ENCODE assay signal across 8 cellular contexts in genomic region chr14:104094709-104095425, GRCh38. TPM values are rescaled to one million over a fixed set of nuclear protein-coding genes. Genes with fewer than 3 reads are reported as not detected.
A peak's percentile ranks its signal among the peaks of the same experiment; 100 is the strongest.
DNase-seq lines count a peak whose midpoint lies in the region; ATAC-seq, FAIRE-seq and TF ChIP-seq lines count a peak whose summit lies in the region.

No MANE protein-coding gene starts in this region.

- no peak overlapping the region for H3K27ac ChIP-seq in gastroesophageal sphincter

- ATAC-seq in gastroesophageal sphincter, result no peak

- FAIRE-seq in RCC 7860 (lab: Jason Lieb, UNC), result no peak

- no peaks in the 10 kb centered on the region for H3K9me3 ChIP-seq in BE2C
- peaks cover 0 to 5% (median 0%) of the 10 kb centered on the region in 3 donors for H3K9me3 ChIP-seq in gastroesophageal sphincter

- no peak overlapping the region for H3K4me3 ChIP-seq in BE2C (ENCODE audit: low read depth, low read length)
- no peak overlapping the region for H3K4me3 ChIP-seq in gastroesophageal sphincter

- CTCF ChIA-PET in HEK293T (lab: Yijun Ruan, JAX), result interaction anchor here (0.5 kb wide), 1 partner anchor 235 kb away, joined by 5 read pairs; no protein-coding TSS in a partner anchor

- POLR2A ChIA-PET in HEK293T (lab: Yijun Ruan, JAX), result no interaction called here

- intact Hi-C loops in posterior vena cava (cut with DNase I), result loop anchor here in 1 of 2 donors (10.0 kb wide), 1 partner anchor 470 kb away; no protein-coding TSS in a partner anchor

- WGBS in gastroesophageal sphincter (ENCODE audit: low coverage in 1 of 2), 2 donors, result 0% methylated on average over 2 of the region's 35 CpGs; no CpG with 5 or more reads in 1 of the 2 donors

- TF ChIP-seq CTCF in BE2C (IDR thresholded peaks at IDR 0.05; ENCODE audit: low read depth, low read length), result peak; percentile 77
- peak in 3 of 4 experiments; percentile 47 to 85 (median 67) for TF ChIP-seq CTCF in gastroesophageal sphincter (IDR thresholded peaks at IDR 0.05)

- no peak for TF ChIP-seq EP300 in gastroesophageal sphincter (IDR thresholded peaks at IDR 0.05)

- TF ChIP-seq POLR2A in gastroesophageal sphincter (IDR thresholded peaks at IDR 0.05), result no peak

- H3K27me3 ChIP-seq in BE2C (no peaks in the 10 kb centered on the region), gastroesophageal sphincter (peaks cover 51% of the 10 kb centered on the region)

- H3K36me3 ChIP-seq in BE2C (no peaks in the 10 kb centered on the region), gastroesophageal sphincter (no peaks in the 10 kb centered on the region)

- H3K4me1 ChIP-seq in BE2C (peaks cover 13% of the 10 kb centered on the region), gastroesophageal sphincter (peaks cover 0 to 7% (median 0%) of the 10 kb centered on the region in 3 donors)

- DNase-seq in BE2C, result peak; percentile 83
- DNase-seq in HEK293T (ENCODE audit: extremely low spot score), result peak; percentile 91
- DNase-seq in RCC 7860 (ENCODE audit: low spot score), result peak; percentile 3
- peak; percentile 92 for DNase-seq in activated effector memory CD4-positive, alpha-beta T cell treated with anti-CD3 and anti-CD28 coated beads, Interleukin-2, amount 50 U/mL, for 16 hours
- DNase-seq in posterior vena cava (ENCODE audit: low spot score), result peak; percentile 90
- DNase-seq in NCI-H146 treated with DMSO at 0.1 percent for 48 hours (lab: John Stamatoyannopoulos, UW; ENCODE audit: unreplicated experiment), result no peak
- DNase-seq in cortex of kidney (lab: John Stamatoyannopoulos, UW), result no peak

TF ChIP-seq in HEK293T, 16 proteins besides CTCF, POLR2A, EP300 and RAD21:
- no peak for TF ChIP-seq FOXM1 (IDR thresholded peaks at IDR 0.05; ENCODE audit: borderline replicate concordance)
- TF ChIP-seq HDGF (IDR thresholded peaks at IDR 0.05; ENCODE audit: borderline replicate concordance), result peak; percentile 82; the same call in 1 of the 2 replicates
- TF ChIP-seq ZNF384 (IDR thresholded peaks at IDR 0.05), result no peak
- TF ChIP-seq TARDBP (IDR thresholded peaks at IDR 0.05), result no peak
- no peak for TF ChIP-seq ARNT (IDR thresholded peaks at IDR 0.05)

RNA-seq across cellular contexts. Expression of gene ASPG, which starts 9.4 kb away (rescaled TPM):
- polyA plus RNA-seq in BE2C (2012; ENCODE audit: insufficient read depth, insufficient read length, low read depth), result not detected
- total RNA-seq in gastroesophageal sphincter (1 to 10 TPM in 1 of 4 donors, under 1 TPM in 1, not detected in 2; 0.13 to 1.1 TPM), posterior vena cava (1 to 10 TPM; 1.3 to 3.2 TPM)

RNA-seq across cellular contexts. Expression of gene KIF26A, which starts 43.5 kb away (rescaled TPM):
- 87.1 TPM for polyA plus RNA-seq in BE2C (2012; ENCODE audit: insufficient read depth, insufficient read length, low read depth)
- total RNA-seq in gastroesophageal sphincter, result 1 to 10 TPM; 2.2 to 6.9 (median 2.9) TPM
- 1 to 10 TPM; 5.0 to 6.9 TPM for total RNA-seq in posterior vena cava

Comparison
In these comparisons a context has a peak if more than half of its experiments do, and no peak if none do; other contexts are left out.
1. DNase-seq: peak in BE2C (single experiment), HEK293T (single experiment), RCC 7860 (single experiment), activated effector memory CD4-positive, alpha-beta T cell treated with anti-CD3 and anti-CD28 coated beads, Interleukin-2, amount 50 U/mL, for 16 hours (single experiment) and posterior vena cava (single experiment); none in NCI-H146 treated with DMSO at 0.1 percent for 48 hours (single experiment) and cortex of kidney (single experiment).